Comparison of ENCODE assay signal across 1 cellular context in the genomic region with DNA sequence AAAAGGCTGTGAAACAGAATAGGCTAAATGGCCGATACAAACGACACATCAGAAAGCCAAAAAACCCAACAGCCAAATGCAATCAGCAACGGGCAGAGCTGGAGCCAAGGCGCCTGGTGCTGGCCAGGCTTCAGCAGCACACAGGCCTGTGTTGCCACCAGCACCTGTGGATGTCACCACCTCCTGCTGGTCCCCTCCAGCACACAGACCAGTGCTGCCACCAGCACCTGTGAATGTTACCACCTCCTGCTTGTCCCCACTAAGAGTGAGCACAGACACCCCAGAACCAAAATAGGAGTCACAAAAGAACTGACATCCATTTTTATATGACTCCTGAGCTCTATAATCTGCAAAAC.
TF ChIP-seq lines count a peak whose summit lies in the region.

No MANE protein-coding gene starts in this region.

TF ChIP-seq in liver, 16 proteins besides CTCF, POLR2A, EP300 and RAD21 (continued from another document):
- TF ChIP-seq, protein P1, sequence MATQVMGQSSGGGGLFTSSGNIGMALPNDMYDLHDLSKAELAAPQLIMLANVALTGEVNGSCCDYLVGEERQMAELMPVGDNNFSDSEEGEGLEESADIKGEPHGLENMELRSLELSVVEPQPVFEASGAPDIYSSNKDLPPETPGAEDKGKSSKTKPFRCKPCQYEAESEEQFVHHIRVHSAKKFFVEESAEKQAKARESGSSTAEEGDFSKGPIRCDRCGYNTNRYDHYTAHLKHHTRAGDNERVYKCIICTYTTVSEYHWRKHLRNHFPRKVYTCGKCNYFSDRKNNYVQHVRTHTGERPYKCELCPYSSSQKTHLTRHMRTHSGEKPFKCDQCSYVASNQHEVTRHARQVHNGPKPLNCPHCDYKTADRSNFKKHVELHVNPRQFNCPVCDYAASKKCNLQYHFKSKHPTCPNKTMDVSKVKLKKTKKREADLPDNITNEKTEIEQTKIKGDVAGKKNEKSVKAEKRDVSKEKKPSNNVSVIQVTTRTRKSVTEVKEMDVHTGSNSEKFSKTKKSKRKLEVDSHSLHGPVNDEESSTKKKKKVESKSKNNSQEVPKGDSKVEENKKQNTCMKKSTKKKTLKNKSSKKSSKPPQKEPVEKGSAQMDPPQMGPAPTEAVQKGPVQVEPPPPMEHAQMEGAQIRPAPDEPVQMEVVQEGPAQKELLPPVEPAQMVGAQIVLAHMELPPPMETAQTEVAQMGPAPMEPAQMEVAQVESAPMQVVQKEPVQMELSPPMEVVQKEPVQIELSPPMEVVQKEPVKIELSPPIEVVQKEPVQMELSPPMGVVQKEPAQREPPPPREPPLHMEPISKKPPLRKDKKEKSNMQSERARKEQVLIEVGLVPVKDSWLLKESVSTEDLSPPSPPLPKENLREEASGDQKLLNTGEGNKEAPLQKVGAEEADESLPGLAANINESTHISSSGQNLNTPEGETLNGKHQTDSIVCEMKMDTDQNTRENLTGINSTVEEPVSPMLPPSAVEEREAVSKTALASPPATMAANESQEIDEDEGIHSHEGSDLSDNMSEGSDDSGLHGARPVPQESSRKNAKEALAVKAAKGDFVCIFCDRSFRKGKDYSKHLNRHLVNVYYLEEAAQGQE (IDR thresholded peaks at IDR 0.05): peak; percentile 48
